Comparison of ENCODE assay signal across 1 cellular context in the genomic region with DNA sequence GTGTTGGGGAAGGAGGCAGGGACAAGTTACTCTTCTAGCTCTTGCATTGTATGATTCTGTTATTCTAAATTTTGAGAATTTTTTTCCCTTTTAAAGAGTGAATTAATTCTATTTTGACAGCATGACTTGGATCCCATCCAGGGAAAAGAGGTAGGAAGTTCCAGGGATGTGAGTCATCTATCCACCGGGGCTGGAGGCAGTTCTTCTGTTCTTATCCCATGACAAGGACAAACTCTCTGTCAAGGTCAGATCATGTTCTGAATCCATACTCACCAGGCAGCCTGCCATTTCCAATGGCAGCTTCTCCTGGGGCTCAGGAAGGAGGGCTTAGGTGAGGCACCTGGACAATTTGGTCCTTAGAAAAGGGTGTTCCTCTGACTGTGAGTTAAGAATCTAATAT.
A peak's percentile ranks its signal among the peaks of the same experiment; 100 is the strongest.
TF ChIP-seq lines count a peak whose summit lies in the region.

No MANE protein-coding gene starts in this region.

TF ChIP-seq in SK-N-SH, 30 proteins besides CTCF, POLR2A, EP300 and RAD21 (continued from another document):
- TF ChIP-seq, protein P1, sequence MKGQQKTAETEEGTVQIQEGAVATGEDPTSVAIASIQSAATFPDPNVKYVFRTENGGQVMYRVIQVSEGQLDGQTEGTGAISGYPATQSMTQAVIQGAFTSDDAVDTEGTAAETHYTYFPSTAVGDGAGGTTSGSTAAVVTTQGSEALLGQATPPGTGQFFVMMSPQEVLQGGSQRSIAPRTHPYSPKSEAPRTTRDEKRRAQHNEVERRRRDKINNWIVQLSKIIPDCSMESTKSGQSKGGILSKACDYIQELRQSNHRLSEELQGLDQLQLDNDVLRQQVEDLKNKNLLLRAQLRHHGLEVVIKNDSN (IDR thresholded peaks at IDR 0.05; ENCODE audit: borderline replicate concordance, low read depth), result no peak
- TF ChIP-seq NFIC (IDR thresholded peaks at IDR 0.05; ENCODE audit: borderline replicate concordance) (peak; percentile 82), SMC3 (IDR thresholded peaks at IDR 0.05; ENCODE audit: low read depth, low read length) (no peak), NRF1 (IDR thresholded peaks at IDR 0.05; ENCODE audit: low read depth, low read length) (no peak), SIN3A (IDR thresholded peaks at IDR 0.05; ENCODE audit: borderline replicate concordance, low read depth, low read length) (0 out of 2 replicates have a peak, but pooled peaks have one; percentile 38), ELF1 (IDR thresholded peaks at IDR 0.05) (no peak), JUND (IDR thresholded peaks at IDR 0.05) (peak; percentile 73), YY1 (IDR thresholded peaks at IDR 0.05; ENCODE audit: low read depth) (no peak), FOSL2 (IDR thresholded peaks at IDR 0.05; ENCODE audit: borderline replicate concordance, low read depth) (peak; percentile 61), TAF1 (IDR thresholded peaks at IDR 0.05; ENCODE audit: borderline replicate concordance, low read depth, low read length) (no peak), MXI1 (IDR thresholded peaks at IDR 0.05; ENCODE audit: low read depth, low read length) (no peak), RCOR1 (IDR thresholded peaks at IDR 0.05; ENCODE audit: low read length) (no peak), RXRA (IDR thresholded peaks at IDR 0.05; ENCODE audit: borderline replicate concordance, low read depth) (no peak), FOXM1 (IDR thresholded peaks at IDR 0.05; ENCODE audit: low read depth) (no peak), TCF12 (IDR thresholded peaks at IDR 0.05) (no peak), CHD2 (IDR thresholded peaks at IDR 0.05; ENCODE audit: low read length, partially characterized antibody) (no peak)
- TF ChIP-seq, protein P2, sequence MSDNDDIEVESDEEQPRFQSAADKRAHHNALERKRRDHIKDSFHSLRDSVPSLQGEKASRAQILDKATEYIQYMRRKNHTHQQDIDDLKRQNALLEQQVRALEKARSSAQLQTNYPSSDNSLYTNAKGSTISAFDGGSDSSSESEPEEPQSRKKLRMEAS (IDR thresholded peaks at IDR 0.05; ENCODE audit: low read depth), result no peak
- TF ChIP-seq, protein P3, sequence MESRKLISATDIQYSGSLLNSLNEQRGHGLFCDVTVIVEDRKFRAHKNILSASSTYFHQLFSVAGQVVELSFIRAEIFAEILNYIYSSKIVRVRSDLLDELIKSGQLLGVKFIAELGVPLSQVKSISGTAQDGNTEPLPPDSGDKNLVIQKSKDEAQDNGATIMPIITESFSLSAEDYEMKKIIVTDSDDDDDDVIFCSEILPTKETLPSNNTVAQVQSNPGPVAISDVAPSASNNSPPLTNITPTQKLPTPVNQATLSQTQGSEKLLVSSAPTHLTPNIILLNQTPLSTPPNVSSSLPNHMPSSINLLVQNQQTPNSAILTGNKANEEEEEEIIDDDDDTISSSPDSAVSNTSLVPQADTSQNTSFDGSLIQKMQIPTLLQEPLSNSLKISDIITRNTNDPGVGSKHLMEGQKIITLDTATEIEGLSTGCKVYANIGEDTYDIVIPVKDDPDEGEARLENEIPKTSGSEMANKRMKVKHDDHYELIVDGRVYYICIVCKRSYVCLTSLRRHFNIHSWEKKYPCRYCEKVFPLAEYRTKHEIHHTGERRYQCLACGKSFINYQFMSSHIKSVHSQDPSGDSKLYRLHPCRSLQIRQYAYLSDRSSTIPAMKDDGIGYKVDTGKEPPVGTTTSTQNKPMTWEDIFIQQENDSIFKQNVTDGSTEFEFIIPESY (IDR thresholded peaks at IDR 0.05; ENCODE audit: borderline replicate concordance, low read depth), result no peak
- TF ChIP-seq, protein P4, sequence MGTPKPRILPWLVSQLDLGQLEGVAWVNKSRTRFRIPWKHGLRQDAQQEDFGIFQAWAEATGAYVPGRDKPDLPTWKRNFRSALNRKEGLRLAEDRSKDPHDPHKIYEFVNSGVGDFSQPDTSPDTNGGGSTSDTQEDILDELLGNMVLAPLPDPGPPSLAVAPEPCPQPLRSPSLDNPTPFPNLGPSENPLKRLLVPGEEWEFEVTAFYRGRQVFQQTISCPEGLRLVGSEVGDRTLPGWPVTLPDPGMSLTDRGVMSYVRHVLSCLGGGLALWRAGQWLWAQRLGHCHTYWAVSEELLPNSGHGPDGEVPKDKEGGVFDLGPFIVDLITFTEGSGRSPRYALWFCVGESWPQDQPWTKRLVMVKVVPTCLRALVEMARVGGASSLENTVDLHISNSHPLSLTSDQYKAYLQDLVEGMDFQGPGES (IDR thresholded peaks at IDR 0.05; ENCODE audit: low read depth, low read length), result no peak
- TF ChIP-seq, protein P5, sequence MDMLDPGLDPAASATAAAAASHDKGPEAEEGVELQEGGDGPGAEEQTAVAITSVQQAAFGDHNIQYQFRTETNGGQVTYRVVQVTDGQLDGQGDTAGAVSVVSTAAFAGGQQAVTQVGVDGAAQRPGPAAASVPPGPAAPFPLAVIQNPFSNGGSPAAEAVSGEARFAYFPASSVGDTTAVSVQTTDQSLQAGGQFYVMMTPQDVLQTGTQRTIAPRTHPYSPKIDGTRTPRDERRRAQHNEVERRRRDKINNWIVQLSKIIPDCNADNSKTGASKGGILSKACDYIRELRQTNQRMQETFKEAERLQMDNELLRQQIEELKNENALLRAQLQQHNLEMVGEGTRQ (IDR thresholded peaks at IDR 0.05; ENCODE audit: borderline replicate concordance, low read depth, low read length), result no peak
